16 cellular contexts compared by ENCODE assay signal in the genomic region with DNA sequence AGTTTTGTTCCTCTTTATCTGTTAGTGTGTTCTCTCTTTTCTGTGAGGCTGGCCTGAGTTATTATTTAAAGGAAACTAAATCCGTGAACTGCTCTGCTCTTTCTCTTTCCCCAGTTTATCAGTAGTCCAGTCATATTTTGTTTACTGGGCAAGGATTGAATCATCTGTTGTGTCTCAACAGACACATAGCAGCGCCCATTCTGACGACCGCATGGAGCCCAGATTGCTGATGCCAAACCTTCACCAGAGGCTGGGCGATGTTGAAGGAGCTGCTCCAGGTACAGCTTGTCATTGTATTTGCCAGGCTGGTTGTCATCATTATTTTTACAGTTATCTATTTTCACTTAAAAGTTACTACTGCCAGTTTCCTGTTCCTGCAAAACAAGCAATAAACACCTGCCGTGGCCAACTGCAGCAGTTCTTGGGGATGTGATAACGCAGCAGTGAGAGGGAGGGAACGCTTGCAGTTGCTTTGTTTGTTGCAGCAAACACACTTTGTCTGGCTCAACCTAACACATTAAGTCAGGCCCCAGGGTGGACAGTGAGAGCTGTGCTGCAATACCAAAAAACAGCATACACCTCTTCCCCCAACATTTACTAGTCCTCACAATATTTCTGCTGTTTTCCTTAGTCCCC. TPM values are rescaled to one million over a fixed set of nuclear protein-coding genes. Genes with fewer than 3 reads are reported as not detected.
A peak's percentile ranks its signal among the peaks of the same experiment; 100 is the strongest.
DNase-seq lines count a peak whose midpoint lies in the region; ATAC-seq and TF ChIP-seq lines count a peak whose summit lies in the region.
"Had no signal": no experiment of that assay in that cellular context is flagged by ENCODE, and none has a peak within 500 bp of the region (broad histone marks: within the 10 kb centered on the region; RNA-seq: fewer than 3 reads in every experiment).

No MANE protein-coding gene starts in this region.

- H2BK20ac ChIP-seq in IMR-90 (ENCODE audit: low read depth, low read length), result no peak overlapping the region

- H3K56ac ChIP-seq in IMR-90 (ENCODE audit: extremely low read depth, insufficient read depth, low read length), result no peak overlapping the region

- CTCF ChIA-PET in IMR-90 (lab: Yijun Ruan, JAX), result no interaction called here

- H3K9me3 ChIP-seq in IMR-90 (ENCODE audit: control insufficient read depth, insufficient read depth, low read length) (no peaks in the 10 kb centered on the region), smooth muscle cell (replicated peaks; ENCODE audit: low read depth) (no peaks in the 10 kb centered on the region)
- H3K9me3 ChIP-seq: vagina had no signal

- H3F3A ChIP-seq in smooth muscle cell (ENCODE audit: low read depth), result peaks cover 3% of the 10 kb centered on the region

- H3K14ac ChIP-seq in IMR-90 (replicated peaks; ENCODE audit: low read depth, low read length), result no peak overlapping the region

- H3K4me1 ChIP-seq in IMR-90 (ENCODE audit: control insufficient read depth, insufficient read depth, low read length), result no peaks in the 10 kb centered on the region
- H3K4me1 ChIP-seq in smooth muscle cell (ENCODE audit: low read depth), result peaks cover 12% of the 10 kb centered on the region
- H3K4me1 ChIP-seq: parathyroid adenoma, vagina had no signal

- no peaks in the 10 kb centered on the region for H3K79me2 ChIP-seq in smooth muscle cell (ENCODE audit: low read depth)
- H3K79me2 ChIP-seq: parathyroid adenoma had no signal

- H3K23ac ChIP-seq in IMR-90 (ENCODE audit: low read depth, low read length), result no peak overlapping the region

- no peak overlapping the region for H2AK9ac ChIP-seq in IMR-90 (replicated peaks; ENCODE audit: low read depth, low read length, poor library complexity)

- H3K27me3 ChIP-seq in IMR-90 (ENCODE audit: control insufficient read depth, insufficient read depth, low read length) (peaks cover 4% of the 10 kb centered on the region), smooth muscle cell (ENCODE audit: low read depth) (no peaks in the 10 kb centered on the region)
- H3K27me3 ChIP-seq: vagina had no signal

- POLR2A ChIA-PET in IMR-90 (lab: Charles Lee; ENCODE audit: unreplicated experiment), result no interaction called here

- no peak for TF ChIP-seq POLR2A in IMR-90 (IDR thresholded peaks at IDR 0.05; ENCODE audit: low read depth, low read length)

- no peak overlapping the region for H2BK5ac ChIP-seq in IMR-90 (ENCODE audit: low read depth, low read length, poor library complexity, severe bottlenecking)

- H3K79me1 ChIP-seq in IMR-90 (ENCODE audit: low read depth in 1 of 2, low read length in 2 of 2), result no peaks in the 10 kb centered on the region

- BruUV-seq in IMR-90 (replicated peaks; lab: Mats Ljungman, UMichigan), result no TSS peak

- H3K4me2 ChIP-seq in IMR-90 (ENCODE audit: low read depth, low read length), result no peak overlapping the region
- peak overlapping the region; percentile 70 for H3K4me2 ChIP-seq in smooth muscle cell

- no peak overlapping the region for H3K4me3 ChIP-seq in IMR-90 (ENCODE audit: insufficient read depth, low read depth, low read length)
- no peak overlapping the region for H3K4me3 ChIP-seq in smooth muscle cell
- H3K4me3 ChIP-seq: skin epidermis, vagina had no signal

- in situ Hi-C loops in IMR-90 (cut with MboI; ENCODE audit: low sequenced_read_pairs), result no loop called here

- dilution Hi-C loops in IMR-90 (cut with HindIII; ENCODE audit: low sequenced_read_pairs, unreplicated experiment), result no loop called here

- H3K18ac ChIP-seq in IMR-90 (ENCODE audit: low read depth, low read length), result no peak overlapping the region

- H4K20me1 ChIP-seq in IMR-90 (ENCODE audit: insufficient read depth, low read length) (no peaks in the 10 kb centered on the region), smooth muscle cell (ENCODE audit: low read depth) (no peaks in the 10 kb centered on the region)

- peak; percentile 24; the same call in 1 of the 2 replicates for ATAC-seq in IMR-90 (ENCODE audit: low read depth)
- ATAC-seq in left cardiac atrium, result peak; percentile 78 to 83
- ATAC-seq in HG02938 (IDR thresholded peaks at IDR 0.05; ENCODE audit: unreplicated experiment), result no peak
- ATAC-seq: natural killer cell had no signal

- no peak overlapping the region for H2AFZ ChIP-seq in IMR-90 (replicated peaks; ENCODE audit: low read length, poor library complexity)
- H2AFZ ChIP-seq in smooth muscle cell (ENCODE audit: low read depth), result peak overlapping the region; percentile 56
- H2AFZ ChIP-seq: parathyroid adenoma had no signal

- no peak overlapping the region for H4K8ac ChIP-seq in IMR-90 (ENCODE audit: low read depth in 2 of 2, low read length in 2 of 2)

- no peak overlapping the region for H2BK15ac ChIP-seq in IMR-90 (ENCODE audit: low read depth, low read length)

- H3K9ac ChIP-seq in IMR-90 (ENCODE audit: low read depth, low read length), result no peak overlapping the region
- peak overlapping the region; percentile 24 for H3K9ac ChIP-seq in smooth muscle cell (ENCODE audit: low read depth)
- H3K9ac ChIP-seq: parathyroid adenoma had no signal

- 40% methylated on average over 3 of the region's 8 CpGs; no CpG with 5 or more reads in 1 of the 2 experiments for WGBS in IMR-90 (ENCODE audit: extremely low coverage in 2 of 2, insufficient read length in 1 of 2), 2 experiments
- WGBS in smooth muscle cell (ENCODE audit: low lambda C conversion rate), result 28% methylated on average over 8 of the region's 8 CpGs

- H3K27ac ChIP-seq in IMR-90 (ENCODE audit: insufficient read depth, low read length), result no peak overlapping the region
- H3K27ac ChIP-seq in smooth muscle cell (ENCODE audit: low read depth), result peak overlapping the region; percentile 55
- H3K27ac ChIP-seq: parathyroid adenoma, skin epidermis, vagina had no signal

- TF ChIP-seq CTCF in IMR-90 (conservative IDR thresholded peaks at IDR 0.05; ENCODE audit: low read depth, low read length), result no peak
- TF ChIP-seq CTCF in smooth muscle cell (IDR thresholded peaks at IDR 0.05; ENCODE audit: borderline replicate concordance, insufficient read depth, poor library complexity, severe bottlenecking), result no peak

- no peak overlapping the region for H3K4ac ChIP-seq in IMR-90 (ENCODE audit: low read depth, low read length)

- H3K9me1 ChIP-seq in IMR-90 (ENCODE audit: insufficient read depth, low read length), result no peaks in the 10 kb centered on the region

- no peak overlapping the region for H2AK5ac ChIP-seq in IMR-90 (ENCODE audit: low read depth, low read length)

- H3K36me3 ChIP-seq in IMR-90 (ENCODE audit: control insufficient read depth, insufficient read depth, low read length), result no peaks in the 10 kb centered on the region
- no peaks in the 10 kb centered on the region for H3K36me3 ChIP-seq in smooth muscle cell (ENCODE audit: low read depth)
- H3K36me3 ChIP-seq: vagina had no signal

- intact Hi-C loops in IMR-90 (cut with micrococcal nuclease), result loop anchor here (5.0 kb wide), 1 partner anchor 197 kb away; no protein-coding TSS in a partner anchor
- intact Hi-C loops in left cardiac atrium (cut with DNase I), result no loop called here

- no peak overlapping the region for H4K91ac ChIP-seq in IMR-90 (ENCODE audit: insufficient read depth, low read depth, low read length)

- no peak overlapping the region for H4K5ac ChIP-seq in IMR-90 (ENCODE audit: low read depth, low read length)

- DNase-seq in IMR-90, result peak; percentile 26
- DNase-seq in astrocyte of the hippocampus (ENCODE audit: low read depth, low spot score), result peak; percentile 44
- no peak for DNase-seq in left cardiac atrium
- DNase-seq in smooth muscle cell (lab: John Stamatoyannopoulos, UW; ENCODE audit: unreplicated experiment), result no peak
- DNase-seq in GM19240 (ENCODE audit: insufficient read length, low spot score), result no peak
- no peak for DNase-seq in NCI-H1417 treated with DMSO at 0.1 percent for 48 hours (lab: John Stamatoyannopoulos, UW)
- DNase-seq: GDM1; natural killer cell; NK-92 treated with Interleukin-12 subunit alpha and Interleukin-12 subunit beta, amount 100 ng/mL, for 24 hours; stimulated activated CD4-positive, alpha-beta T cell treated with anti-CD3 and anti-CD28 coated beads, Interleukin-4, amount 100 ng/mL, for 4 hours had no signal

- TF ChIP-seq RAD21 in IMR-90 (IDR thresholded peaks at IDR 0.05; ENCODE audit: low read length), result no peak

- H2BK120ac ChIP-seq in IMR-90 (ENCODE audit: low read depth, low read length), result no peak overlapping the region

TF ChIP-seq in IMR-90, 13 proteins besides CTCF, POLR2A, EP300 and RAD21:
- TF ChIP-seq CEBPB (IDR thresholded peaks at IDR 0.05; ENCODE audit: low read depth, low read length) (0 out of 2 replicates have a peak, but pooled peaks have one; percentile 16), SMC3 (IDR thresholded peaks at IDR 0.05; ENCODE audit: low read depth, low read length) (no peak), RFX5 (IDR thresholded peaks at IDR 0.05; ENCODE audit: low read depth, low read length) (no peak), MAZ (IDR thresholded peaks at IDR 0.05; ENCODE audit: borderline replicate concordance, low read depth, low read length) (no peak), CHD1 (IDR thresholded peaks at IDR 0.05; ENCODE audit: low read depth, low read length) (no peak), FOS (IDR thresholded peaks at IDR 0.05; ENCODE audit: low read depth, low read length) (0 out of 2 replicates have a peak, but pooled peaks have one; percentile 17)
TF ChIP-seq in IMR-90: peak in this region for 2.

RNA-seq across cellular contexts. Expression of a gene that starts 10.1 kb away (rescaled TPM):
- total RNA-seq in IMR-90 (2012; rRNA removed), result not detected in 2 replicates
- polyA plus RNA-seq in IMR-90 (2012; rRNA removed), result not detected in 2 replicates
- not detected in 2 replicates for polyA plus RNA-seq in IMR-90 (2012; cell fraction: cytosol; rRNA removed)
- polyA plus RNA-seq in IMR-90 (2012; cell fraction: nucleus; rRNA removed; ENCODE audit: low replicate concordance), result 0.03 TPM in 1 of 2 replicates, not detected in the other
- under 1 TPM in 1 of 2 donors, not detected in 1; 0.16 TPM for total RNA-seq in left cardiac atrium
- 0.31 TPM in 1 of 2 replicates, not detected in the other for total RNA-seq in smooth muscle cell
- not detected in 2 replicates for polyA plus RNA-seq in smooth muscle cell
- total RNA-seq: frontal cortex, M059J had no signal

RNA-seq across cellular contexts. Expression of a gene that starts 48.9 kb away (rescaled TPM):
- total RNA-seq in IMR-90 (2012; rRNA removed) (13.4 and 33.1 TPM in 2 replicates), left cardiac atrium (10 to 100 TPM; 15.7 to 17.2 TPM), smooth muscle cell (58.5 and 82.6 TPM in 2 replicates)
- polyA plus RNA-seq in IMR-90 (2012; rRNA removed) (15.4 and 17.4 TPM in 2 replicates), smooth muscle cell (36.9 and 37.4 TPM in 2 replicates)
- polyA plus RNA-seq in IMR-90 (2012; cell fraction: cytosol; rRNA removed), result 10.2 and 21.6 TPM in 2 replicates
- 3.1 and 9.5 TPM in 2 replicates for polyA plus RNA-seq in IMR-90 (2012; cell fraction: nucleus; rRNA removed; ENCODE audit: low replicate concordance)

Comparison
In these comparisons a context has a peak if more than half of its experiments do, and no peak if none do; other contexts are left out.
1. DNase-seq: peak in IMR-90 (single experiment) and astrocyte of the hippocampus (single experiment); none in left cardiac atrium (single experiment), smooth muscle cell (single experiment), GM19240 (single experiment) and NCI-H1417 treated with DMSO at 0.1 percent for 48 hours (single experiment).